11 cellular contexts compared by ENCODE assay signal in genomic region chr14:65070710-65071033, GRCh38. TPM values are rescaled to one million over a fixed set of nuclear protein-coding genes. Genes with fewer than 3 reads are reported as not detected.
A peak's percentile ranks its signal among the peaks of the same experiment; 100 is the strongest.
DNase-seq lines count a peak whose midpoint lies in the region; ATAC-seq, FAIRE-seq and TF ChIP-seq lines count a peak whose summit lies in the region.
"Had no signal": no experiment of that assay in that cellular context is flagged by ENCODE, and none has a peak within 500 bp of the region (broad histone marks: within the 10 kb centered on the region; RNA-seq: fewer than 3 reads in every experiment).

No MANE protein-coding gene starts in this region.

- peaks cover 26% of the 10 kb centered on the region for H3K36me3 Mint-ChIP-seq in activated naive CD8-positive, alpha-beta T cell treated with anti-CD3 and anti-CD28 coated beads for 36 hours
- peaks cover 67% of the 10 kb centered on the region for H3K36me3 Mint-ChIP-seq in activated T-helper 17 cell treated with anti-CD3 and anti-CD28 coated beads, Interleukin-2, amount 50 U/mL, for 72 hours (ENCODE audit: low read depth)

- WGBS in neuronal stem cell (ENCODE audit: extremely low coverage in 2 of 2, insufficient read length in 2 of 2, insufficient replicate concordance in 1 of 2), 2 donors = no CpG with 5 or more reads among the region's 4 CpGs

- no peak overlapping the region for H3K27ac Mint-ChIP-seq in activated naive CD8-positive, alpha-beta T cell treated with anti-CD3 and anti-CD28 coated beads for 36 hours
- H3K27ac Mint-ChIP-seq in activated T-helper 17 cell treated with anti-CD3 and anti-CD28 coated beads, Interleukin-2, amount 50 U/mL, for 72 hours = no peak overlapping the region
- H3K27ac Mint-ChIP-seq: activated naive CD8-positive, alpha-beta T cell had no signal

- no peak overlapping the region for H4K8ac ChIP-seq in neuronal stem cell (ENCODE audit: low read depth, low read length)

- no peak for TF ChIP-seq EP300 in Ishikawa (IDR thresholded peaks at IDR 0.05; ENCODE audit: borderline replicate concordance)

- no peaks in the 10 kb centered on the region for H3K9me3 Mint-ChIP-seq in activated naive CD8-positive, alpha-beta T cell treated with anti-CD3 and anti-CD28 coated beads for 36 hours
- no peaks in the 10 kb centered on the region for H3K9me3 Mint-ChIP-seq in activated T-helper 17 cell treated with anti-CD3 and anti-CD28 coated beads, Interleukin-2, amount 50 U/mL, for 72 hours

- ATAC-seq in HG03439 (IDR thresholded peaks at IDR 0.05; ENCODE audit: unreplicated experiment) = no peak
- no peak for ATAC-seq in activated T-helper 17 cell treated with anti-CD3 and anti-CD28 coated beads, Interleukin-2, amount 50 U/mL, for 72 hours (replicated peaks)

- no peaks in the 10 kb centered on the region for H3K4me1 ChIP-seq in neuronal stem cell (ENCODE audit: control insufficient read depth in 2 of 2, insufficient read depth in 1 of 2, low read depth in 1 of 2, low read length in 2 of 2)

- TF ChIP-seq CTCF in VCaP (conservative IDR thresholded peaks at IDR 0.05) = no peak

- H3K18ac ChIP-seq in neuronal stem cell (ENCODE audit: low read length) = no peak overlapping the region

- H3K4me2 ChIP-seq in neuronal stem cell (ENCODE audit: insufficient read depth, low read length, poor library complexity, severe bottlenecking) = no peak overlapping the region

- H3K27me3 ChIP-seq in neuronal stem cell (ENCODE audit: control insufficient read depth in 3 of 3, insufficient read depth in 3 of 3, low read depth in 1 of 3, low read length in 3 of 3) = peaks cover 0 to 2% (median 0%) of the 10 kb centered on the region in 3 experiments
- H3K27me3 ChIP-seq: tibial nerve had no signal

- H3K79me1 ChIP-seq in neuronal stem cell (ENCODE audit: low read depth, low read length) = no peaks in the 10 kb centered on the region

- no peak overlapping the region for H3K9ac ChIP-seq in neuronal stem cell (ENCODE audit: low read depth, low read length, poor library complexity)

- DNase-seq in GM18507 (ENCODE audit: extremely low spot score, insufficient read length, low read depth) = no peak
- no peak for DNase-seq in neuronal stem cell (ENCODE audit: low spot score)
- no peak for DNase-seq in stimulated activated naive CD4-positive, alpha-beta T cell treated with Interleukin-2 at 50 U/mL for 16 hours (lab: John Stamatoyannopoulos, UW)
- DNase-seq in activated naive CD8-positive, alpha-beta T cell treated with anti-CD3 and anti-CD28 coated beads for 36 hours = no peak
- DNase-seq: midbrain had no signal

- H3K4ac ChIP-seq in neuronal stem cell (ENCODE audit: low read length) = peak overlapping the region; percentile 60

- H3K9me3 ChIP-seq in neuronal stem cell (replicated peaks in 1 of 2; ENCODE audit: control insufficient read depth in 2 of 2, insufficient read depth in 1 of 2, low read depth in 1 of 2, low read length in 2 of 2) = no peaks in the 10 kb centered on the region
- H3K9me3 ChIP-seq: tibial nerve had no signal

- H3K27ac ChIP-seq in VCaP (peak overlapping the region; percentile 85), neuronal stem cell (replicated peaks; ENCODE audit: low read length) (no peak overlapping the region)

- no peak overlapping the region for H2AK5ac ChIP-seq in neuronal stem cell (ENCODE audit: low read depth, low read length)

- H2AFZ ChIP-seq in neuronal stem cell (ENCODE audit: low read length) = no peak overlapping the region

- H3K27me3 Mint-ChIP-seq in activated naive CD8-positive, alpha-beta T cell treated with anti-CD3 and anti-CD28 coated beads for 36 hours = no peaks in the 10 kb centered on the region
- H3K27me3 Mint-ChIP-seq in activated T-helper 17 cell treated with anti-CD3 and anti-CD28 coated beads, Interleukin-2, amount 50 U/mL, for 72 hours = no peaks in the 10 kb centered on the region
- H3K27me3 Mint-ChIP-seq: activated naive CD8-positive, alpha-beta T cell had no signal

- FAIRE-seq in GM18507 (lab: Jason Lieb, UNC) = peak; percentile 62

- no peak overlapping the region for H3K14ac ChIP-seq in neuronal stem cell (ENCODE audit: low read length)

- no peak overlapping the region for H2BK5ac ChIP-seq in neuronal stem cell (ENCODE audit: low read length)

- no peak overlapping the region for H3K4me3 Mint-ChIP-seq in activated naive CD8-positive, alpha-beta T cell treated with anti-CD3 and anti-CD28 coated beads for 36 hours
- H3K4me3 Mint-ChIP-seq in activated T-helper 17 cell treated with anti-CD3 and anti-CD28 coated beads, Interleukin-2, amount 50 U/mL, for 72 hours = no peak overlapping the region
- H3K4me3 Mint-ChIP-seq: activated naive CD8-positive, alpha-beta T cell had no signal

- no peak overlapping the region for H3K4me3 ChIP-seq in neuronal stem cell (ENCODE audit: low read length in 2 of 2)
- H3K4me3 ChIP-seq: tibial nerve had no signal

- peaks cover 7 to 41% of the 10 kb centered on the region in 2 donors for H3K36me3 ChIP-seq in neuronal stem cell (replicated peaks in 1 of 2; ENCODE audit: control insufficient read depth in 2 of 2, insufficient read depth in 2 of 2, low read length in 2 of 2)

- no peak for TF ChIP-seq RAD21 in Ishikawa (IDR thresholded peaks at IDR 0.05; ENCODE audit: low read depth)

- no peak overlapping the region for H4K91ac ChIP-seq in neuronal stem cell (ENCODE audit: low read depth, low read length, poor library complexity)

- H2BK12ac ChIP-seq in neuronal stem cell (ENCODE audit: low read length) = no peak overlapping the region

- H3K23ac ChIP-seq in neuronal stem cell (ENCODE audit: low read depth, low read length, poor library complexity) = no peak overlapping the region

- peaks cover 8% of the 10 kb centered on the region for H3K4me1 Mint-ChIP-seq in activated naive CD8-positive, alpha-beta T cell treated with anti-CD3 and anti-CD28 coated beads for 36 hours
- peaks cover 15% of the 10 kb centered on the region for H3K4me1 Mint-ChIP-seq in activated T-helper 17 cell treated with anti-CD3 and anti-CD28 coated beads, Interleukin-2, amount 50 U/mL, for 72 hours

- H2BK15ac ChIP-seq in neuronal stem cell (ENCODE audit: low read length) = no peak overlapping the region

- H2BK120ac ChIP-seq in neuronal stem cell (ENCODE audit: low read depth, low read length) = no peak overlapping the region

TF ChIP-seq in Ishikawa, 13 proteins besides CTCF, POLR2A, EP300 and RAD21:
- TF ChIP-seq TEAD4 (IDR thresholded peaks at IDR 0.05) (no peak), FOXM1 (IDR thresholded peaks at IDR 0.05; ENCODE audit: borderline replicate concordance, low read depth) (no peak; the same call in 1 of the 2 replicates), ZBTB7A (IDR thresholded peaks at IDR 0.05; ENCODE audit: low read depth) (no peak), TAF1 (IDR thresholded peaks at IDR 0.05; ENCODE audit: low read depth) (no peak), REST (IDR thresholded peaks at IDR 0.05; ENCODE audit: low read depth) (no peak), MAX (IDR thresholded peaks at IDR 0.05) (0 out of 2 replicates have a peak, but pooled peaks have one; percentile 6), YY1 (IDR thresholded peaks at IDR 0.05; ENCODE audit: low read depth) (no peak), USF1 (IDR thresholded peaks at IDR 0.05) (no peak), CEBPB (IDR thresholded peaks at IDR 0.05) (no peak), EGR1 (IDR thresholded peaks at IDR 0.05) (no peak), TCF12 (IDR thresholded peaks at IDR 0.05; ENCODE audit: low read depth) (no peak), CREB1 (IDR thresholded peaks at IDR 0.05; ENCODE audit: low read depth) (no peak), NFIC (IDR thresholded peaks at IDR 0.05) (peak; percentile 84)
TF ChIP-seq in Ishikawa: peak in this region for 2.

RNA-seq across cellular contexts. Expression of gene MAX, which starts 31.6 kb away (rescaled TPM):
- 37.9 TPM for polyA plus RNA-seq in neuronal stem cell (2013, experiment 1 of 2)
- 36.7 TPM for polyA plus RNA-seq in neuronal stem cell (2013, experiment 2 of 2)
- 100 to 1,000 TPM; 117 to 121 TPM for total RNA-seq in activated naive CD8-positive, alpha-beta T cell treated with anti-CD3 and anti-CD28 coated beads for 36 hours
- 100 to 1,000 TPM; 105 to 139 TPM for total RNA-seq in activated T-helper 17 cell treated with anti-CD3 and anti-CD28 coated beads, Interleukin-2, amount 50 U/mL, for 72 hours
